ENCODE assay signal across 8 cellular contexts in the genomic region with DNA sequence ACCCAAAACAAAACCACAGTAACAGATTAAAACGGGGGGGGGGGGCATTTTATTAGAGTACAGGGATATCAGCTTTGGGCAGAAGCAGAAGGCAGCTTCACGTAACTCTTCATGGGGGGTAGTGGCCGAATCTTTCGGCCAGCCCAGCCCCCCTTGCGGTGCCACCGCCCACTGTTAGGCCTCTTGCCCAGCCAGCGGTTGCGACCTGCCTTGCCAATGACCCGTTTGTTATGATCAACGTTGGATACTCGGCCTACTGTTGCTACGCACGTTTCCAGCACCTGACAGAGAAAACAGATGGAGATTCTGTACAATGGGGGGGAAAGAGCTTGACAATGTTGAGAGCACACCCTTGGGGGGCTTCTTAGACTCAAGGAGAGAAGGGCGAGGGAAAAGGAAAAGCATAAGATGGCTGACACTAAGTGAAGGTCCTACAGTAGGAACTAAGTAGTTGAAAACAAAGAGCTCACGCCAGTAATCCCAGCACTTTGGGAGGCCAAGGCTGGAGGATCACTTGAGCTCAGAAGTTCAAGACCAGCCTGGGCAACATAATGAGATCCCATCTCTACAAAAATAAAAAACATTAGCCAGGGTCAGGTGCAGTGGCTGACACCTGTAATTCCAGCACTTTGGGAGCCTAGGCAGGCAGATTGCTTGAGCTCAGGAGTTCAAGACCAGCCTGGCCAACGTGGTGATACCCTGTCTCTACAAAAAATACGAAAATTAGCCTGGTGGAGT. TPM values are rescaled to one million over a fixed set of nuclear protein-coding genes. Genes with fewer than 3 reads are reported as not detected.
DNase-seq lines count a peak whose midpoint lies in the region; ATAC-seq and TF ChIP-seq lines count a peak whose summit lies in the region.

No MANE protein-coding gene starts in this region.

- TF ChIP-seq CTCF in C4-2B (conservative IDR thresholded peaks at IDR 0.05) (no peak), NB4 (IDR thresholded peaks at IDR 0.05; ENCODE audit: low read depth, low read length) (no peak), dorsolateral prefrontal cortex (IDR thresholded peaks at IDR 0.05 in 54 of 56, conservative IDR thresholded peaks at IDR 0.05 in 2 of 56; ENCODE audit: low read depth in 1 of 56, partially characterized antibody in 56 of 56) (no peak), nephron progenitor cell (IDR thresholded peaks at IDR 0.05) (no peak)

- H3K4me1 Mint-ChIP-seq in nephron progenitor cell = peaks cover 54% of the 10 kb centered on the region

- TF ChIP-seq POLR2A in NB4 (IDR thresholded peaks at IDR 0.05; ENCODE audit: extremely low read depth, insufficient read length) = no peak

- intact Hi-C loops in dorsolateral prefrontal cortex (cut with DNase I) = loop anchor here in 1 of 2 donors (10.0 kb wide), 1 partner anchor 150 kb away; no protein-coding TSS in a partner anchor

- peak overlapping the region; percentile 98 for H3K27ac Mint-ChIP-seq in nephron progenitor cell

- DNase-seq in NB4 (ENCODE audit: low read depth) (no peak), dorsolateral prefrontal cortex (no peak), nephron progenitor cell (no peak), RPMI8226 (no peak), occipital lobe (lab: John Stamatoyannopoulos, UW) (no peak), mesenteric fat pad (ENCODE audit: low spot score) (no peak)

- H3K9me3 Mint-ChIP-seq in nephron progenitor cell = no peaks in the 10 kb centered on the region

- peak overlapping the region; percentile 77 for H3K4me3 ChIP-seq in NB4 (ENCODE audit: low read depth, low read length)
- H3K4me3 ChIP-seq in dorsolateral prefrontal cortex = peak overlapping the region; percentile 42 to 84 (median 71)

- H3K27me3 Mint-ChIP-seq in nephron progenitor cell (ENCODE audit: low read depth, poor library complexity) = no peaks in the 10 kb centered on the region

- no peaks in the 10 kb centered on the region for H3K27me3 ChIP-seq in dorsolateral prefrontal cortex

- H3K4me3 Mint-ChIP-seq in nephron progenitor cell = peak overlapping the region; percentile 96

- H3K27ac ChIP-seq in C4-2B (peak overlapping the region; percentile 90), dorsolateral prefrontal cortex (peak overlapping the region in 53 of 59 donors; percentile 17 to 96 (median 85))

- H3K36me3 Mint-ChIP-seq in nephron progenitor cell (ENCODE audit: low read depth) = peaks cover 53% of the 10 kb centered on the region

- ATAC-seq in HG03565 (IDR thresholded peaks at IDR 0.05; ENCODE audit: unreplicated experiment) = no peak

RNA-seq across cellular contexts. Expression of gene CUL7, which starts 0.7 kb away (rescaled TPM):
- total RNA-seq in dorsolateral prefrontal cortex = 10 to 100 TPM in 119 of 120 experiments, 1 to 10 TPM in 1; 9.9 to 23.3 (median 17.8) TPM
- 12.8 TPM for total RNA-seq in occipital lobe
- 13.7 TPM for total RNA-seq in mesenteric fat pad

RNA-seq across cellular contexts. Expression of gene MRPL2, which starts 4.9 kb away (rescaled TPM):
- total RNA-seq in dorsolateral prefrontal cortex (10 to 100 TPM; 30.1 to 96.7 (median 58.0) TPM), occipital lobe (8.9 TPM), mesenteric fat pad (59.3 TPM)

RNA-seq across cellular contexts. Expression of gene KLC4, which starts 5.1 kb away (rescaled TPM):
- 10 to 100 TPM; 39.5 to 88.4 (median 59.1) TPM for total RNA-seq in dorsolateral prefrontal cortex
- 20.7 TPM for total RNA-seq in occipital lobe
- 18.1 TPM for total RNA-seq in mesenteric fat pad

RNA-seq across cellular contexts. Expression of gene PTK7, which starts 21.7 kb away (rescaled TPM):
- total RNA-seq in dorsolateral prefrontal cortex (10 to 100 TPM in 100 of 120 experiments, 1 to 10 TPM in 20; 5.8 to 26.2 (median 13.0) TPM), occipital lobe (26.0 TPM), mesenteric fat pad (13.6 TPM)

RNA-seq across cellular contexts. Expression of gene RRP36, which starts 33.0 kb away (rescaled TPM):
- total RNA-seq in dorsolateral prefrontal cortex (10 to 100 TPM; 17.1 to 44.4 (median 35.3) TPM), occipital lobe (52.3 TPM), mesenteric fat pad (51.9 TPM)
